ENCODE assay signal across 8 cellular contexts in the genomic region with DNA sequence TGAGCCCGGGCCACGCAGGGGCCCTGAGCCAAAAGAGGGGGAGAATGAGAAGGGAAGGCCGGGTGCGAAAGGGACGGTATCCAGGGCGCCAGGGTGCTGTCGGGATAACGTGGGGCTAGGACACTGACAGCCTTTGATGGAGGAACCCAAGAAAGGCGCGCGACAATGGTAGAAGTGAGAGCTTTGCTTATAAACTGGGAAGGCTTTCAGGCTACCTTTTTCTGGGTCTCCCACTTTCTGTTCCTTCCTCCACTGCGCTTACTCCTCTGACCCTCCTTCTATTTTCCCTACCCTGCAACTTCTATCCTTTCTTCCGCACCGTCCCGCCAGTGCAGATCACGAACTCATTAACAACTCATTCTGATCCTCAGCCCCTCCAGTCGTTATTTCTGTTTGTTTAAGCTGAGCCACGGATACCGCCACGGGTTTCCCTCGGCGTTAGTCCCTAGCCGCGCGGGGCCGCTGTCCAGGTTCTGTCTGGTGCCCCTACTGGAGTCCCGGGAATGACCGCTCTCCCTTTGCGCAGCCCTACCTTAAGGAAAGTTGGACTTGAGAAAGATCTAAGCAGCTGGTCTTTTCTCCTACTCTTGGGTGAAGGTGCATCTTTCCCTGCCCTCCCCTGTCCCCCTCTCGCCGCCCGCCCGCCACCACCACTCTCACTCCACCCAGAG. TPM values are rescaled to one million over a fixed set of nuclear protein-coding genes. Genes with fewer than 3 reads are reported as not detected.
A peak's percentile ranks its signal among the peaks of the same experiment; 100 is the strongest.
DNase-seq lines count a peak whose midpoint lies in the region; ATAC-seq and TF ChIP-seq lines count a peak whose summit lies in the region.
"Had no signal": no experiment of that assay in that cellular context is flagged by ENCODE, and none has a peak within 500 bp of the region (broad histone marks: within the 10 kb centered on the region; RNA-seq: fewer than 3 reads in every experiment).

No MANE protein-coding gene starts in this region.

- peaks cover 12% of the 10 kb centered on the region for H3K9me3 Mint-ChIP-seq in endodermal cell

- H3K9ac ChIP-seq in endodermal cell (ENCODE audit: extremely low read depth, low read length, poor library complexity, severe bottlenecking) = no peak overlapping the region

- no peaks in the 10 kb centered on the region for H3K36me3 ChIP-seq in MG63
- no peaks in the 10 kb centered on the region for H3K36me3 ChIP-seq in endodermal cell (ENCODE audit: control insufficient read depth, insufficient read depth, low read length)
- no peaks in the 10 kb centered on the region for H3K36me3 ChIP-seq in tibial artery

- H3K4me1 Mint-ChIP-seq in endodermal cell = peaks cover 29% of the 10 kb centered on the region

- H3K27me3 Mint-ChIP-seq in endodermal cell (ENCODE audit: insufficient read depth) = peaks cover 89% of the 10 kb centered on the region

- TF ChIP-seq CTCF in endodermal cell (conservative IDR thresholded peaks at IDR 0.05) (peak; percentile 64), tibial artery (IDR thresholded peaks at IDR 0.05) (peak in 1 of 2 experiments; percentile 3)

- H3K27me3 ChIP-seq in MG63 (no peaks in the 10 kb centered on the region), endodermal cell (ENCODE audit: control insufficient read depth, insufficient read depth, low read length, poor library complexity, severe bottlenecking) (peaks cover 85% of the 10 kb centered on the region), tibial artery (peaks cover 0 to 38% of the 10 kb centered on the region in 2 donors)

- H3K27ac ChIP-seq in endodermal cell (ENCODE audit: low read depth, low read length) (no peak overlapping the region), tibial artery (no peak overlapping the region)
- H3K27ac ChIP-seq: HL-60 had no signal

- H3K9me3 ChIP-seq in MG63 = no peaks in the 10 kb centered on the region
- peaks cover 12% of the 10 kb centered on the region for H3K9me3 ChIP-seq in endodermal cell (ENCODE audit: control insufficient read depth, low read length)
- no peaks in the 10 kb centered on the region for H3K9me3 ChIP-seq in tibial artery

- no peak overlapping the region for H3K27ac Mint-ChIP-seq in endodermal cell

- no peak for ATAC-seq in HG03439 (IDR thresholded peaks at IDR 0.05; ENCODE audit: unreplicated experiment)

- H3K36me3 Mint-ChIP-seq in endodermal cell (ENCODE audit: low read depth) = peaks cover 3% of the 10 kb centered on the region

- WGBS in endodermal cell (ENCODE audit: insufficient coverage in 1 of 2, insufficient read length in 1 of 2), 2 experiments = 3 to 7% methylated on average over 18 to 32 of the region's 33 CpGs

- peak overlapping the region; percentile 66 for H3K4me3 Mint-ChIP-seq in endodermal cell

- DNase-seq in MG63 = peak; percentile 41
- peak; percentile 78 for DNase-seq in endodermal cell
- peak; percentile 67 to 82 for DNase-seq in lung microvascular endothelial cell (ENCODE audit: low read depth in 2 of 2)
- DNase-seq in tibial artery = no peak
- DNase-seq in NCI-H774 (lab: John Stamatoyannopoulos, UW) = no peak
- no peak for DNase-seq in NCI-H2196 (lab: John Stamatoyannopoulos, UW; ENCODE audit: unreplicated experiment)

- H3K4me3 ChIP-seq in MG63 = peak overlapping the region; percentile 36
- peak overlapping the region; percentile 83 for H3K4me3 ChIP-seq in endodermal cell (ENCODE audit: low read length)
- H3K4me3 ChIP-seq in tibial artery = peak overlapping the region; percentile 47 to 55

- intact Hi-C loops in tibial artery (cut with DNase I; ENCODE audit: low total_unique reads) = no loop called here

- H3K4me1 ChIP-seq in endodermal cell (ENCODE audit: control insufficient read depth, insufficient read depth, low read length) (no peaks in the 10 kb centered on the region), tibial artery (peaks cover 0 to 46% (median 38%) of the 10 kb centered on the region in 4 donors)

RNA-seq across cellular contexts. Expression of a gene that starts 3.0 kb away (rescaled TPM):
- 0.07 and 0.92 TPM in 2 replicates for total RNA-seq in MG63 (2014; rRNA removed; shearing (Covaris generic); ENCODE audit: low replicate concordance)
- total RNA-seq in endodermal cell (1 to 10 TPM in 1 of 2 donors, under 1 TPM in 1; 0.69 to 1.2 TPM), lung microvascular endothelial cell (under 0.01 TPM in 2 replicates)
- polyA plus RNA-seq in endodermal cell (2013, experiment 1 of 2) = 0.36 TPM
- polyA plus RNA-seq in endodermal cell (2013, experiment 2 of 2) = 0.21 TPM

RNA-seq across cellular contexts. Expression of a gene that starts 45.2 kb away (rescaled TPM):
- not detected in 2 replicates for total RNA-seq in MG63 (2014; rRNA removed; shearing (Covaris generic); ENCODE audit: low replicate concordance)
- total RNA-seq in endodermal cell (under 1 TPM; 0.29 to 0.59 TPM), lung microvascular endothelial cell (90.1 and 121 TPM in 2 replicates)
- not detected for polyA plus RNA-seq in endodermal cell (2013, experiment 1 of 2)
- polyA plus RNA-seq in endodermal cell (2013, experiment 2 of 2) = 0.12 TPM

Comparison
In these comparisons a context has a peak if more than half of its experiments do, and no peak if none do; other contexts are left out.
1. DNase-seq: peak in MG63 (single experiment), endodermal cell (single experiment) and lung microvascular endothelial cell (2 of 2); none in tibial artery (0 of 2), NCI-H774 (single experiment) and NCI-H2196 (single experiment).
2. RNA of a gene that starts 45.2 kb away (total RNA-seq): 90.1 to 121 TPM in lung microvascular endothelial cell; 0.29 to 0.59 TPM in endodermal cell and not detected in MG63; every median in the first group is over 10 times any median in the second.
3. Peak in every context shown above with its lines, with median percentiles within 50 percentile points of each other: H3K4me3 ChIP-seq.